19 cellular contexts compared by ENCODE assay signal in the genomic region with DNA sequence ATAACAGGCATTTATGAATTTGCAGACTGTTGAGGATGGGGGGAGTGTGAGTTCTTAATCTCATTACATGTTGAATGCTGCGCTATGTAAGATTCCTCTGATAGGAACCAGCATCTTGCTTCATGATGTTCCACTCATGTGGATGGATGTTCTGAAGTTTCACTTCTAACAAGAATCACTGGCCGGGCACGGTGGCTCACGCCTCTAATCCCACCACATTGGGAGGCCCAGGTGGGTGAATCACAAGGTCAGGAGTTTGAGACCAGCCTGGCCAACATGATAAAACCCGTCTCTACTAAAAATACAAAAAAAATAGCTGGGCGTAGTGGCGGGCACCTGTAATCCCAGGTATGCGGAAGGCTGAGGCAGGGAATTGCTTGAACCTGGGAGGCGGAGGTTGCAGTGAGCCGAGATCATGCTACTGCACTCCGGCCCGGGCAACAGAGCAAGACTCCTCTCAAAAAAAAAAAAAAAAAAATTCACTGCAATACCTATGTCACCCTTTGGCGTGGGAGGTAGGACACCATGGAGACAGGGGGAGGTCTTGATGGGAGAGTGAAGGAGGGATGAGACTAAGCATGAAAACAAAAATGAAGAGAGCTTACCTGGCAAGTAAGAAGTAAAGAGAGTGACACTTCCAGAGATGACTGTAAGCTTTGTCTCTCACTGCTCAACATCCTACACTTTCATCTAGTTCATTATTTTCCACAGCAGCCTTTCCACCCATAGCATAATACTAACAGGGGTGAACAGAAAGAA.
A peak's percentile ranks its signal among the peaks of the same experiment; 100 is the strongest.
DNase-seq lines count a peak whose midpoint lies in the region; ATAC-seq and TF ChIP-seq lines count a peak whose summit lies in the region.
"Had no signal": no experiment of that assay in that cellular context is flagged by ENCODE, and none has a peak within 500 bp of the region (broad histone marks: within the 10 kb centered on the region; RNA-seq: fewer than 3 reads in every experiment).

No MANE protein-coding gene starts in this region.

- DNase-seq in activated CD8-positive, alpha-beta T cell treated with anti-CD3 and anti-CD28 coated beads for 36 hours = no peak
- no peak for DNase-seq in activated CD8-positive, alpha-beta T cell treated with anti-CD3 and anti-CD28 coated beads, Interleukin-2, amount 10 ng/mL, durations not matched to agents 7 days and 5 days
- DNase-seq in activated T-cell treated with anti-CD3 and anti-CD28 coated beads, Interleukin-2, amount 50 U/mL, for 48 hours = peak; percentile 44 to 46
- DNase-seq in activated naive CD4-positive, alpha-beta T cell treated with anti-CD3 and anti-CD28 coated beads, Interleukin-2, amount 50 U/mL, for 72 hours (ENCODE audit: low spot score in 2 of 2) = no peak
- DNase-seq in stimulated activated CD4-positive, alpha-beta T cell treated with anti-CD3 and anti-CD28 coated beads, Interleukin-4, amount 100 ng/mL, for 24 hours = peak; percentile 51
- DNase-seq in esophagus squamous epithelium (lab: John Stamatoyannopoulos, UW) = no peak
- DNase-seq in dorsolateral prefrontal cortex = no peak
- no peak for DNase-seq in cortex of kidney (lab: John Stamatoyannopoulos, UW)
- DNase-seq: BE2C; CD4-positive, alpha-beta memory T cell; DMS79 treated with DMSO at 0.1 percent for 48 hours; IMR-90; Kasumi-1; NCI-H1105 treated with DMSO at 0.1 percent for 48 hours; NCI-H187 treated with DMSO at 0.1 percent for 48 hours; NCI-H446; NCI-H748 treated with DMSO at 0.1 percent for 48 hours; PC-9 had no signal

- no peaks in the 10 kb centered on the region for H3K9me3 ChIP-seq in esophagus squamous epithelium
- H3K9me3 ChIP-seq: BE2C, HAP-1 had no signal

- H3K4me1 ChIP-seq in esophagus squamous epithelium = peaks cover 4 to 37% (median 14%) of the 10 kb centered on the region in 3 donors
- H3K4me1 ChIP-seq: BE2C had no signal

- peaks cover 2% of the 10 kb centered on the region for H3K27me3 Mint-ChIP-seq in activated CD8-positive, alpha-beta T cell treated with anti-CD3 and anti-CD28 coated beads for 36 hours
- peaks cover 4% of the 10 kb centered on the region for H3K27me3 Mint-ChIP-seq in activated CD8-positive, alpha-beta T cell treated with anti-CD3 and anti-CD28 coated beads, Interleukin-2, amount 10 ng/mL, durations not matched to agents 7 days and 5 days (ENCODE audit: low read depth)

- WGBS in esophagus squamous epithelium, 2 donors = 85% methylated on average over 7 to 13 of the region's 13 CpGs

- H3K36me3 ChIP-seq in esophagus squamous epithelium = no peaks in the 10 kb centered on the region
- H3K36me3 ChIP-seq: BE2C, HAP-1 had no signal

- TF ChIP-seq CTCF in activated CD8-positive, alpha-beta T cell treated with anti-CD3 and anti-CD28 coated beads for 36 hours (IDR thresholded peaks at IDR 0.05) = no peak
- no peak for TF ChIP-seq CTCF in esophagus squamous epithelium (IDR thresholded peaks at IDR 0.05)
- TF ChIP-seq CTCF in dorsolateral prefrontal cortex (IDR thresholded peaks at IDR 0.05 in 54 of 56, conservative IDR thresholded peaks at IDR 0.05 in 2 of 56; ENCODE audit: low read depth in 1 of 56, partially characterized antibody in 56 of 56) = no peak

- peak; percentile 60 for ATAC-seq in activated CD8-positive, alpha-beta T cell treated with anti-CD3 and anti-CD28 coated beads for 36 hours
- no peak for ATAC-seq in activated CD8-positive, alpha-beta T cell treated with anti-CD3 and anti-CD28 coated beads, Interleukin-2, amount 10 ng/mL, durations not matched to agents 7 days and 5 days
- ATAC-seq in activated naive CD4-positive, alpha-beta T cell treated with anti-CD3 and anti-CD28 coated beads, Interleukin-2, amount 50 U/mL, for 72 hours = peak; percentile 46 to 81

- H3K4me3 ChIP-seq in esophagus squamous epithelium = no peak overlapping the region
- H3K4me3 ChIP-seq in dorsolateral prefrontal cortex = no peak overlapping the region
- H3K4me3 ChIP-seq: HAP-1, PC-9 had no signal

- H3K4me3 Mint-ChIP-seq in activated CD8-positive, alpha-beta T cell treated with anti-CD3 and anti-CD28 coated beads for 36 hours = no peak overlapping the region
- H3K4me3 Mint-ChIP-seq in activated CD8-positive, alpha-beta T cell treated with anti-CD3 and anti-CD28 coated beads, Interleukin-2, amount 10 ng/mL, durations not matched to agents 7 days and 5 days = no peak overlapping the region
- H3K4me3 Mint-ChIP-seq: CD4-positive, alpha-beta memory T cell had no signal

- POLR2A ChIA-PET in activated CD8-positive, alpha-beta T cell treated with anti-CD3 and anti-CD28 coated beads for 36 hours (lab: Charles Lee) = interaction anchor here (1.2 kb wide), 1 partner anchor 12 kb away, joined by 7 read pairs; no protein-coding TSS in a partner anchor
- POLR2A ChIA-PET in activated CD8-positive, alpha-beta T cell treated with anti-CD3 and anti-CD28 coated beads, Interleukin-2, amount 10 ng/mL, durations not matched to agents 7 days and 5 days (lab: Charles Lee) = no interaction called here

- no peaks in the 10 kb centered on the region for H3K36me3 Mint-ChIP-seq in activated CD8-positive, alpha-beta T cell treated with anti-CD3 and anti-CD28 coated beads for 36 hours (ENCODE audit: low read depth)
- no peaks in the 10 kb centered on the region for H3K36me3 Mint-ChIP-seq in activated CD8-positive, alpha-beta T cell treated with anti-CD3 and anti-CD28 coated beads, Interleukin-2, amount 10 ng/mL, durations not matched to agents 7 days and 5 days (ENCODE audit: low read depth)
- H3K36me3 Mint-ChIP-seq in activated naive CD4-positive, alpha-beta T cell treated with anti-CD3 and anti-CD28 coated beads, Interleukin-2, amount 50 U/mL, for 72 hours = no peaks in the 10 kb centered on the region
- H3K36me3 Mint-ChIP-seq: CD4-positive, alpha-beta memory T cell had no signal

- H3K27me3 ChIP-seq in esophagus squamous epithelium (no peaks in the 10 kb centered on the region), dorsolateral prefrontal cortex (no peaks in the 10 kb centered on the region)
- H3K27me3 ChIP-seq: BE2C had no signal

- no peak for TF ChIP-seq POLR2A in esophagus squamous epithelium (IDR thresholded peaks at IDR 0.05)

- H3K9me3 Mint-ChIP-seq in activated CD8-positive, alpha-beta T cell treated with anti-CD3 and anti-CD28 coated beads for 36 hours = no peaks in the 10 kb centered on the region
- no peaks in the 10 kb centered on the region for H3K9me3 Mint-ChIP-seq in activated CD8-positive, alpha-beta T cell treated with anti-CD3 and anti-CD28 coated beads, Interleukin-2, amount 10 ng/mL, durations not matched to agents 7 days and 5 days (ENCODE audit: insufficient read depth)
- no peaks in the 10 kb centered on the region for H3K9me3 Mint-ChIP-seq in activated naive CD4-positive, alpha-beta T cell treated with anti-CD3 and anti-CD28 coated beads, Interleukin-2, amount 50 U/mL, for 72 hours
- H3K9me3 Mint-ChIP-seq: CD4-positive, alpha-beta memory T cell had no signal

- no peak overlapping the region for H3K27ac Mint-ChIP-seq in activated CD8-positive, alpha-beta T cell treated with anti-CD3 and anti-CD28 coated beads for 36 hours
- no peak overlapping the region for H3K27ac Mint-ChIP-seq in activated CD8-positive, alpha-beta T cell treated with anti-CD3 and anti-CD28 coated beads, Interleukin-2, amount 10 ng/mL, durations not matched to agents 7 days and 5 days
- peak overlapping the region in 1 of 2 donors; percentile 32 for H3K27ac Mint-ChIP-seq in activated naive CD4-positive, alpha-beta T cell treated with anti-CD3 and anti-CD28 coated beads, Interleukin-2, amount 50 U/mL, for 72 hours
- H3K27ac Mint-ChIP-seq: CD4-positive, alpha-beta memory T cell had no signal

- intact Hi-C loops in activated CD8-positive, alpha-beta T cell treated with anti-CD3 and anti-CD28 coated beads for 36 hours (cut with micrococcal nuclease) = no loop called here
- intact Hi-C loops in esophagus squamous epithelium (cut with DNase I) = no loop called here
- intact Hi-C loops in dorsolateral prefrontal cortex (cut with DNase I) = no loop called here

- H3K27ac ChIP-seq in esophagus squamous epithelium = no peak overlapping the region
- no peak overlapping the region for H3K27ac ChIP-seq in dorsolateral prefrontal cortex
- H3K27ac ChIP-seq: PC-9 had no signal

- CTCF ChIA-PET in activated CD8-positive, alpha-beta T cell treated with anti-CD3 and anti-CD28 coated beads for 36 hours (lab: Charles Lee) = interaction anchor here (0.6 to 2.2 kb wide), 8 partner anchors 15 to 676 kb away, joined by 3 to 13 read pairs (median 4); no protein-coding TSS in a partner anchor
- CTCF ChIA-PET in activated CD8-positive, alpha-beta T cell treated with anti-CD3 and anti-CD28 coated beads, Interleukin-2, amount 10 ng/mL, durations not matched to agents 7 days and 5 days (lab: Charles Lee) = interaction anchor here (0.7 to 2.8 kb wide), 7 partner anchors 15 to 288 kb away, joined by 3 to 10 read pairs (median 9); no protein-coding TSS in a partner anchor

- peaks cover 25% of the 10 kb centered on the region for H3K4me1 Mint-ChIP-seq in activated CD8-positive, alpha-beta T cell treated with anti-CD3 and anti-CD28 coated beads for 36 hours (ENCODE audit: low read depth)
- H3K4me1 Mint-ChIP-seq in activated CD8-positive, alpha-beta T cell treated with anti-CD3 and anti-CD28 coated beads, Interleukin-2, amount 10 ng/mL, durations not matched to agents 7 days and 5 days (ENCODE audit: low read depth) = peaks cover 10% of the 10 kb centered on the region

Comparison
In these comparisons a context has a peak if more than half of its experiments do, and no peak if none do; other contexts are left out.
1. DNase-seq: peak in activated T-cell treated with anti-CD3 and anti-CD28 coated beads, Interleukin-2, amount 50 U/mL, for 48 hours (2 of 2) and stimulated activated CD4-positive, alpha-beta T cell treated with anti-CD3 and anti-CD28 coated beads, Interleukin-4, amount 100 ng/mL, for 24 hours (single experiment); none in activated CD8-positive, alpha-beta T cell treated with anti-CD3 and anti-CD28 coated beads for 36 hours (single experiment), activated CD8-positive, alpha-beta T cell treated with anti-CD3 and anti-CD28 coated beads, Interleukin-2, amount 10 ng/mL, durations not matched to agents 7 days and 5 days (single experiment), activated naive CD4-positive, alpha-beta T cell treated with anti-CD3 and anti-CD28 coated beads, Interleukin-2, amount 50 U/mL, for 72 hours (0 of 2), esophagus squamous epithelium (single experiment), dorsolateral prefrontal cortex (0 of 10) and cortex of kidney (single experiment).